Comparison of ENCODE assay signal across 34 cellular contexts in genomic region chr15:25451501-25451900, GRCh38. TPM values are rescaled to one million over a fixed set of nuclear protein-coding genes. Genes with fewer than 3 reads are reported as not detected.
DNase-seq lines count a peak whose midpoint lies in the region; ATAC-seq, FAIRE-seq and TF ChIP-seq lines count a peak whose summit lies in the region.
"Had no signal": no experiment of that assay in that cellular context is flagged by ENCODE, and none has a peak within 500 bp of the region (broad histone marks: within the 10 kb centered on the region; RNA-seq: fewer than 3 reads in every experiment).

No MANE protein-coding gene starts in this region.

- no peaks in the 10 kb centered on the region for H3K4me1 Mint-ChIP-seq in WTC11
- H3K4me1 Mint-ChIP-seq: B cell; CD14-positive monocyte; CD4-positive, alpha-beta memory T cell; CD8-positive, alpha-beta memory T cell had no signal

- no peak overlapping the region for H3K4me3 Mint-ChIP-seq in WTC11
- H3K4me3 Mint-ChIP-seq: B cell; CD14-positive monocyte; CD4-positive, alpha-beta memory T cell; CD4-positive, alpha-beta T cell; CD4-positive, CD25-positive, alpha-beta regulatory T cell; CD8-positive, alpha-beta memory T cell; CD8-positive, alpha-beta T cell had no signal

- no peak for DNase-seq in HepG2 (ENCODE audit: low spot score)
- DNase-seq in right lobe of liver = no peak
- no peak for DNase-seq in WTC11 (ENCODE audit: low spot score)
- no peak for DNase-seq in activated T-cell treated with anti-CD3 and anti-CD28 coated beads, Interleukin-2, amount 50 U/mL, for 48 hours
- no peak for DNase-seq in left ventricle myocardium superior
- DNase-seq: 8988T; ACHN; AML-193; BE2C; C1 segment of cervical spinal cord; Caco-2; Calu3; CD4-positive, alpha-beta memory T cell; CD4-positive, alpha-beta T cell; CD4-positive, CD25-positive, alpha-beta regulatory T cell; CD8-positive, alpha-beta memory T cell; CD8-positive, alpha-beta T cell; COR-L47; DMS 273 treated with DMSO at 0.1 percent for 48 hours; DMS153; DMS53; DMS79; DMS79 treated with DMSO at 0.1 percent for 48 hours; DND-41; EL had no signal

- FAIRE-seq in HepG2 (lab: Jason Lieb, UNC) = no peak
- FAIRE-seq in G401.6 (lab: Jason Lieb, UNC) = peak; percentile 28
- FAIRE-seq: A549, D721Med had no signal

- H3K9ac ChIP-seq in HepG2 (ENCODE audit: insufficient read depth, low read depth, low read length) = no peak overlapping the region
- H3K9ac ChIP-seq: BLaER1; BLaER1 treated with 17β-estradiol and CSF1 and Interleukin-3, amounts not matched to agents 10 nM and 100 nM had no signal

- H3K36me3 Mint-ChIP-seq in WTC11 = peaks cover 16% of the 10 kb centered on the region
- H3K36me3 Mint-ChIP-seq: CD14-positive monocyte; CD4-positive, CD25-positive, alpha-beta regulatory T cell; CD8-positive, alpha-beta T cell had no signal

- no peak overlapping the region for H3K4me3 ChIP-seq in HepG2 (replicated peaks in 1 of 3; ENCODE audit: insufficient read depth in 1 of 3, low read depth in 2 of 3, low read length in 3 of 3)
- no peak overlapping the region for H3K4me3 ChIP-seq in right lobe of liver
- H3K4me3 ChIP-seq: A549; BLaER1; BLaER1 treated with 17β-estradiol and CSF1 and Interleukin-3, amounts not matched to agents 10 nM and 100 nM had no signal

- no TSS peak for BruUV-seq in HepG2 (replicated peaks; lab: Mats Ljungman, UMichigan)

- no peaks in the 10 kb centered on the region for H4K20me1 ChIP-seq in HepG2 (ENCODE audit: insufficient read depth, low read length)
- H4K20me1 ChIP-seq: BLaER1; BLaER1 treated with 17β-estradiol and CSF1 and Interleukin-3, amounts not matched to agents 10 nM and 100 nM had no signal

- in situ Hi-C loops in HepG2 (cut with HindIII; ENCODE audit: extremely low pct_ligation_motif_present, low pct_unique_long_range_greater_than_20kb) = no loop called here

- H2AFZ ChIP-seq in HepG2 (ENCODE audit: low read length) = no peak overlapping the region

- H3K79me2 ChIP-seq in HepG2 (ENCODE audit: insufficient read depth, low read length) = no peaks in the 10 kb centered on the region

- peaks cover 16% of the 10 kb centered on the region; the same call in 1 of the 2 replicates for H3K9me3 ChIP-seq in HepG2 (ENCODE audit: low read length)
- peaks cover 0 to 5% (median 0%) of the 10 kb centered on the region in 4 donors for H3K9me3 ChIP-seq in right lobe of liver
- H3K9me3 ChIP-seq: BE2C, Caco-2 had no signal

- CTCF ChIA-PET in HepG2 (lab: Yijun Ruan, JAX; ENCODE audit: low intra/inter-chr PET ratio, low total read pairs) = no interaction called here
- CTCF ChIA-PET in WTC11 (lab: Charles Lee) = no interaction called here

- intact Hi-C loops in HepG2 (cut with micrococcal nuclease; ENCODE audit: unreplicated experiment) (no loop called here), right lobe of liver (cut with DNase I) (no loop called here), left ventricle myocardium superior (cut with micrococcal nuclease) (no loop called here)

- 83% methylated on average over 1 of the region's 1 CpG for WGBS in HepG2 (ENCODE audit: low lambda C conversion rate)
- WGBS in right lobe of liver (ENCODE audit: insufficient coverage, low coverage, low lambda C conversion rate, missing lambda C conversion rate) = 89% methylated on average over 1 of the region's 1 CpG

- POLR2A ChIA-PET in HepG2 (lab: Yijun Ruan, JAX) (no interaction called here), WTC11 (lab: Charles Lee) (no interaction called here)

- H3K36me3 ChIP-seq in HepG2 (replicated peaks in 1 of 2; ENCODE audit: control insufficient read depth in 1 of 2, insufficient read depth in 2 of 2, low read length in 2 of 2) = no peaks in the 10 kb centered on the region
- no peaks in the 10 kb centered on the region for H3K36me3 ChIP-seq in right lobe of liver
- H3K36me3 ChIP-seq: BE2C; BLaER1; BLaER1 treated with 17β-estradiol and CSF1 and Interleukin-3, amounts not matched to agents 10 nM and 100 nM had no signal

- no peak overlapping the region for H3K4me2 ChIP-seq in HepG2 (ENCODE audit: low read depth, low read length)
- H3K4me2 ChIP-seq: A549; BLaER1; BLaER1 treated with 17β-estradiol and CSF1 and Interleukin-3, amounts not matched to agents 10 nM and 100 nM had no signal

- no peaks in the 10 kb centered on the region for H3K27me3 Mint-ChIP-seq in WTC11 (ENCODE audit: low read depth)
- H3K27me3 Mint-ChIP-seq: B cell had no signal

- TF ChIP-seq POLR2A in HepG2 (IDR thresholded peaks at IDR 0.05; ENCODE audit: insufficient read depth in 1 of 2, low read depth in 2 of 2, low read length in 2 of 2) (no peak), right lobe of liver (IDR thresholded peaks at IDR 0.05) (no peak)

- ATAC-seq in HepG2 = no peak
- no peak for ATAC-seq in right lobe of liver
- ATAC-seq in WTC11 = no peak
- no peak for ATAC-seq in left ventricle myocardium superior
- ATAC-seq: A549; CD8-positive, alpha-beta T cell had no signal

- H3K4me1 ChIP-seq in HepG2 (ENCODE audit: insufficient read depth, low read length) (no peaks in the 10 kb centered on the region), right lobe of liver (no peaks in the 10 kb centered on the region)
- H3K4me1 ChIP-seq: A549; BE2C; BLaER1; BLaER1 treated with 17β-estradiol and CSF1 and Interleukin-3, amounts not matched to agents 10 nM and 100 nM; Caco-2 had no signal

- H3K27ac Mint-ChIP-seq in WTC11 = no peak overlapping the region
- H3K27ac Mint-ChIP-seq: B cell; CD14-positive monocyte; CD4-positive, alpha-beta memory T cell; CD4-positive, alpha-beta T cell; CD4-positive, CD25-positive, alpha-beta regulatory T cell; CD8-positive, alpha-beta memory T cell; CD8-positive, alpha-beta T cell had no signal

- no peaks in the 10 kb centered on the region for H3K27me3 ChIP-seq in HepG2 (ENCODE audit: control insufficient read depth in 1 of 2, insufficient read depth in 2 of 2, low read length in 2 of 2)
- H3K27me3 ChIP-seq in right lobe of liver = no peaks in the 10 kb centered on the region
- H3K27me3 ChIP-seq: BE2C; BLaER1; BLaER1 treated with 17β-estradiol and CSF1 and Interleukin-3, amounts not matched to agents 10 nM and 100 nM had no signal

- H3K9me3 Mint-ChIP-seq in WTC11 = peaks cover 49% of the 10 kb centered on the region

- no peak for TF ChIP-seq RAD21 in HepG2 (CRISPR knock-in tag; IDR thresholded peaks at IDR 0.05)

- TF ChIP-seq EP300 in HepG2 (IDR thresholded peaks at IDR 0.05; ENCODE audit: low read depth in 2 of 2, low read length in 2 of 2) (no peak), HepG2 (CRISPR knock-in tag; IDR thresholded peaks at IDR 0.05; ENCODE audit: borderline replicate concordance) (no peak)

- TF ChIP-seq CTCF in HepG2 (CRISPR knock-in tag; IDR thresholded peaks at IDR 0.05) (no peak), right lobe of liver (IDR thresholded peaks at IDR 0.05) (no peak), WTC11 (IDR thresholded peaks at IDR 0.05) (no peak)

- no peak overlapping the region for H3K27ac ChIP-seq in HepG2 (ENCODE audit: extremely low read length, insufficient read depth, low read length)
- no peak overlapping the region for H3K27ac ChIP-seq in right lobe of liver
- H3K27ac ChIP-seq: 22Rv1; A549; BLaER1; BLaER1 treated with 17β-estradiol and CSF1 and Interleukin-3, amounts not matched to agents 10 nM and 100 nM; C4-2B had no signal

TF ChIP-seq in HepG2, 621 proteins besides CTCF, POLR2A, EP300 and RAD21:
- no peak for TF ChIP-seq ZNF292 (CRISPR knock-in tag; IDR thresholded peaks at IDR 0.05; ENCODE audit: borderline replicate concordance, low read depth)
- peak; percentile 92 for TF ChIP-seq ZNF317 (CRISPR knock-in tag; IDR thresholded peaks at IDR 0.05)
TF ChIP-seq in HepG2: peak in this region for 1.

TF ChIP-seq in WTC11, 78 proteins besides CTCF, POLR2A, EP300 and RAD21 (continues in another document):
- TF ChIP-seq USF1 (CRISPR knock-in tag; IDR thresholded peaks at IDR 0.05) (no peak), ZNF396 (CRISPR knock-in tag; IDR thresholded peaks at IDR 0.05; ENCODE audit: borderline replicate concordance) (no peak)

RNA-seq across cellular contexts. Expression of gene UBE3A, which starts 12.7 kb away (rescaled TPM):
- total RNA-seq in HepG2 (2016; rRNA removed; fragmentation: Illumina TruSeq; extraction: Trizol) = 77.8 and 80.5 TPM in 2 replicates
- total RNA-seq in HepG2 (2016; cell fraction: cytosol; rRNA removed; fragmentation: Illumina TruSeq; extraction: Trizol; ENCODE audit: low read depth) = 111 and 115 TPM in 2 replicates
- 67.8 and 77.4 TPM in 2 replicates for total RNA-seq in HepG2 (2016; cell fraction: insoluble cytoplasmic fraction; rRNA removed; fragmentation: Illumina TruSeq; extraction: Trizol)
- total RNA-seq in HepG2 (2016; cell fraction: membrane; rRNA removed; fragmentation: Illumina TruSeq; extraction: Trizol) = 53.8 and 54.4 TPM in 2 replicates
- 75.9 and 79.5 TPM in 2 replicates for total RNA-seq in HepG2 (2016; cell fraction: nucleus; rRNA removed; fragmentation: Illumina TruSeq; extraction: Trizol)
- polyA plus RNA-seq in HepG2 (2011; rRNA removed) = 14.6 and 17.3 TPM in 2 replicates
- 5.3 and 9.2 TPM in 2 replicates for polyA plus RNA-seq in HepG2 (2011; cell fraction: cytosol; rRNA removed)
- 18.3 and 23.8 TPM in 2 replicates for polyA plus RNA-seq in HepG2 (2011; cell fraction: nucleus; rRNA removed)
- 30.0 and 35.7 TPM in 2 replicates for polyA plus RNA-seq in HepG2 (2012)
- 2.1 and 2.6 TPM in 2 replicates for polyA plus RNA-seq in HepG2 (2016; cell fraction: cytosol; fragmentation: Illumina TruSeq; extraction: Trizol; ENCODE audit: low read depth)
- polyA plus RNA-seq in HepG2 (2016; cell fraction: insoluble cytoplasmic fraction; fragmentation: Illumina TruSeq; extraction: Trizol; ENCODE audit: low read depth) = 57.5 and 58.1 TPM in 2 replicates
- polyA plus RNA-seq in HepG2 (2016; cell fraction: membrane; fragmentation: Illumina TruSeq; extraction: Trizol; ENCODE audit: low read depth) = 9.7 and 10.9 TPM in 2 replicates
- 33.9 and 34.8 TPM in 2 replicates for polyA plus RNA-seq in HepG2 (2016; cell fraction: nucleus; fragmentation: Illumina TruSeq; extraction: Trizol; ENCODE audit: insufficient read depth, low read depth)
- 46.8 and 107 TPM in 2 replicates for polyA minus RNA-seq in HepG2 (2011; rRNA and poly(A)+ RNA removed; ENCODE audit: low replicate concordance)
- polyA minus RNA-seq in HepG2 (2011; cell fraction: cytosol; rRNA and poly(A)+ RNA removed) = 36.6 and 51.8 TPM in 2 replicates
- polyA minus RNA-seq in HepG2 (2011; cell fraction: nucleus; rRNA and poly(A)+ RNA removed) = 188 and 210 TPM in 2 replicates
- total RNA-seq in right lobe of liver = 10 to 100 TPM; 36.6 to 52.4 (median 44.6) TPM
- total RNA-seq in WTC11 (2021) = 108 to 120 TPM (median 113 TPM) in 3 replicates
- total RNA-seq in left ventricle myocardium superior = 103 TPM

Comparison
In these comparisons a context has a peak if more than half of its experiments do, and no peak if none do; other contexts are left out.
1. Of the 50 proteins assayed by ChIP-seq in both HepG2 and WTC11: peak only in HepG2: none; only in WTC11: none; in both: ZNF317; in neither: 49.